ENCODE assay signal across 14 cellular contexts in genomic region chr9:130144703-130145102, GRCh38. TPM values are rescaled to one million over a fixed set of nuclear protein-coding genes. Genes with fewer than 3 reads are reported as not detected.
DNase-seq lines count a peak whose midpoint lies in the region; ATAC-seq and TF ChIP-seq lines count a peak whose summit lies in the region.
"Had no signal": no experiment of that assay in that cellular context is flagged by ENCODE, and none has a peak within 500 bp of the region (broad histone marks: within the 10 kb centered on the region; RNA-seq: fewer than 3 reads in every experiment).

No MANE protein-coding gene starts in this region.

- no peaks in the 10 kb centered on the region for H3K36me3 ChIP-seq in left ventricle myocardium inferior
- no peaks in the 10 kb centered on the region for H3K36me3 ChIP-seq in rectal smooth muscle tissue (ENCODE audit: control insufficient read depth, insufficient read depth, low read length)
- H3K36me3 ChIP-seq: BLaER1 treated with 17β-estradiol and CSF1 and Interleukin-3, amounts not matched to agents 10 nM and 100 nM; colonic mucosa; lower lobe of right lung had no signal

- no peak overlapping the region for H3K4me3 Mint-ChIP-seq in activated naive CD4-positive, alpha-beta T cell treated with anti-CD3 and anti-CD28 coated beads, Interleukin-2, amount 10 ng/mL, durations not matched to agents 7 days and 5 days

- ATAC-seq in GM19455 (IDR thresholded peaks at IDR 0.05; ENCODE audit: unreplicated experiment), result no peak

- intact Hi-C loops in left ventricle myocardium inferior (cut with micrococcal nuclease), result no loop called here

- no peaks in the 10 kb centered on the region for H3K9me3 Mint-ChIP-seq in activated naive CD4-positive, alpha-beta T cell treated with anti-CD3 and anti-CD28 coated beads, Interleukin-2, amount 10 ng/mL, durations not matched to agents 7 days and 5 days

- H3K4me1 Mint-ChIP-seq in activated naive CD4-positive, alpha-beta T cell treated with anti-CD3 and anti-CD28 coated beads, Interleukin-2, amount 10 ng/mL, durations not matched to agents 7 days and 5 days, result peaks cover 6% of the 10 kb centered on the region

- H3K9ac ChIP-seq in rectal smooth muscle tissue (ENCODE audit: low read length), result no peak overlapping the region

- H3K4me3 ChIP-seq in left ventricle myocardium inferior (no peak overlapping the region), rectal smooth muscle tissue (ENCODE audit: low read length) (no peak overlapping the region)
- H3K4me3 ChIP-seq: BLaER1 treated with 17β-estradiol and CSF1 and Interleukin-3, amounts not matched to agents 10 nM and 100 nM; colonic mucosa; lower lobe of right lung had no signal

- TF ChIP-seq CTCF in left ventricle myocardium inferior (IDR thresholded peaks at IDR 0.05; ENCODE audit: borderline replicate concordance), result no peak

- H3K27me3 ChIP-seq in left ventricle myocardium inferior (ENCODE audit: low read depth) (peaks cover 31% of the 10 kb centered on the region), rectal smooth muscle tissue (ENCODE audit: control insufficient read depth, insufficient read depth, low read length) (peaks cover 2% of the 10 kb centered on the region)
- H3K27me3 ChIP-seq: colonic mucosa had no signal

- CTCF ChIA-PET in activated naive CD4-positive, alpha-beta T cell treated with anti-CD3 and anti-CD28 coated beads, Interleukin-2, amount 10 ng/mL, durations not matched to agents 7 days and 5 days (lab: Charles Lee), result interaction anchor here (0.8 kb wide), 1 partner anchor 32 kb away, joined by 3 read pairs; no protein-coding TSS in a partner anchor

- H3K27me3 Mint-ChIP-seq in activated naive CD4-positive, alpha-beta T cell treated with anti-CD3 and anti-CD28 coated beads, Interleukin-2, amount 10 ng/mL, durations not matched to agents 7 days and 5 days, result peaks cover 63% of the 10 kb centered on the region

- H3K36me3 Mint-ChIP-seq in activated naive CD4-positive, alpha-beta T cell treated with anti-CD3 and anti-CD28 coated beads, Interleukin-2, amount 10 ng/mL, durations not matched to agents 7 days and 5 days, result no peaks in the 10 kb centered on the region

- H3K27ac Mint-ChIP-seq in activated naive CD4-positive, alpha-beta T cell treated with anti-CD3 and anti-CD28 coated beads, Interleukin-2, amount 10 ng/mL, durations not matched to agents 7 days and 5 days, result no peak overlapping the region

- DNase-seq in NCI-H510A treated with DMSO at 0.1 percent for 48 hours (lab: John Stamatoyannopoulos, UW) (peak; percentile 29), NCI-H510A (lab: John Stamatoyannopoulos, UW) (no peak), NCI-H69 (lab: John Stamatoyannopoulos, UW) (peak; percentile 42), left ventricle myocardium inferior (peak; percentile 43), LoVo (ENCODE audit: low spot score) (no peak)
- no peak for DNase-seq in activated naive CD4-positive, alpha-beta T cell treated with anti-CD3 and anti-CD28 coated beads, Interleukin-2, amount 10 ng/mL, durations not matched to agents 7 days and 5 days
- DNase-seq: activated naive CD4-positive, alpha-beta T cell treated with anti-CD3 and anti-CD28 coated beads, Interleukin-2, amount 50 U/mL, for 16 hours; colonic mucosa; lower lobe of right lung; NCI-H1105; occipital lobe had no signal

- H3K27ac ChIP-seq in left ventricle myocardium inferior (replicated peaks) (no peak overlapping the region), rectal smooth muscle tissue (ENCODE audit: low read depth, low read length) (peak overlapping the region; percentile 48)
- H3K27ac ChIP-seq: BLaER1 treated with 17β-estradiol and CSF1 and Interleukin-3, amounts not matched to agents 10 nM and 100 nM; colonic mucosa; lower lobe of right lung had no signal

- peaks cover 31% of the 10 kb centered on the region for H3K4me1 ChIP-seq in left ventricle myocardium inferior
- H3K4me1 ChIP-seq in rectal smooth muscle tissue (ENCODE audit: control insufficient read depth, insufficient read depth, low read length), result peaks cover 17% of the 10 kb centered on the region

- no peaks in the 10 kb centered on the region for H3K9me3 ChIP-seq in left ventricle myocardium inferior (replicated peaks)
- H3K9me3 ChIP-seq: BLaER1 treated with 17β-estradiol and CSF1 and Interleukin-3, amounts not matched to agents 10 nM and 100 nM; colonic mucosa; lower lobe of right lung had no signal

RNA-seq across cellular contexts. Expression of gene NCS1, which starts 27.5 kb away (rescaled TPM):
- total RNA-seq in left ventricle myocardium inferior, result 6.1 TPM

Comparison
In these comparisons a context has a peak if more than half of its experiments do, and no peak if none do; other contexts are left out.
1. DNase-seq: peak in NCI-H510A treated with DMSO at 0.1 percent for 48 hours (single experiment), NCI-H69 (single experiment) and left ventricle myocardium inferior (single experiment); none in NCI-H510A (single experiment), activated naive CD4-positive, alpha-beta T cell treated with anti-CD3 and anti-CD28 coated beads, Interleukin-2, amount 10 ng/mL, durations not matched to agents 7 days and 5 days (single experiment) and LoVo (single experiment).